In the genomic region with DNA sequence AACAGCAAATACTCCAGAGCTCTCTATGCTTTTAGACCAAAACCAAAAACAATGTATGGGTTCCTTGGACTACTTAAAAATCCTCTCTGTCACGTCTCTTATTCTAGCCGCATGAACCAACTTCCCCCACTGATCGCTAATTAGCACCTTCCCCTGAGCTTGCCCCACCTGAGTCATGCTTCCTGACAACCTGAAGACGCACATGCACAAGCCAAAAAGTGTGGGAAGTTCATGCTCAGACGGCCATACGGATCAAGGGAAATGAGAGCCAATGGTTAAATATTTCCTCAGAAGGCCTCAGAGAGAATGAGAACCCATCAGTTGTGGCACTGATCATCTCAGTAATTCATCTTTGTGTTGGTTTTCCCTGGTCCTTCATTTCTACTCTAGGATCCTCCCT, we compare ENCODE assay signal across 20 cellular contexts.
"Had no signal": no experiment of that assay in that cellular context is flagged by ENCODE, and none has a peak within 500 bp of the region (broad histone marks: within the 10 kb centered on the region; RNA-seq: fewer than 3 reads in every experiment).

No MANE protein-coding gene starts in this region.

- DNase-seq: activated CD4-positive, alpha-beta T cell treated with anti-CD3 and anti-CD28 coated beads, Interleukin-2, amount 50 U/mL, for 1 hour; activated CD4-positive, CD25-positive, alpha-beta regulatory T cell treated with anti-CD3 and anti-CD28 coated beads, Interleukin-2, amount 50 U/mL, for 72 hours; activated CD8-positive, alpha-beta memory T cell treated with anti-CD3 and anti-CD28 coated beads, Interleukin-2, amount 50 U/mL, for 4 hours; activated naive CD4-positive, alpha-beta T cell treated with anti-CD3 and anti-CD28 coated beads for 36 hours; activated naive CD8-positive, alpha-beta T cell treated with anti-CD3 and anti-CD28 coated beads, Interleukin-2, amount 50 U/mL, for 24 hours; activated T-cell treated with anti-CD3 and anti-CD28 coated beads, Interleukin-2, amount 50 U/mL, for 4 hours; left colon; lower lobe of right lung; nephron progenitor cell; nucleus accumbens; right lobe of liver; stimulated activated CD4-positive, alpha-beta T cell treated with anti-CD3 and anti-CD28 coated beads, Interleukin-4, amount 100 ng/mL, for 1 hour; stimulated activated naive CD8-positive, alpha-beta T cell treated with anti-CD3 and anti-CD28 coated beads, Interleukin-15, amount 100 ng/mL, for 72 hours; T-helper 17 cell had no signal

- H3K9me3 ChIP-seq: ascending aorta, breast epithelium, lower lobe of right lung, right lobe of liver, suprapubic skin had no signal

- H3K4me1 ChIP-seq: ascending aorta, breast epithelium, lower lobe of right lung, right lobe of liver had no signal

- H3K27ac ChIP-seq: ascending aorta, breast epithelium, coronary artery, lower lobe of right lung, right lobe of liver, VCaP had no signal

- ATAC-seq: activated naive CD8-positive, alpha-beta T cell treated with anti-CD3 and anti-CD28 coated beads, Interleukin-2, amount 50 U/mL, for 24 hours; activated T-cell treated with anti-CD3 and anti-CD28 coated beads, Interleukin-2, amount 50 U/mL, for 4 hours; left colon; lower lobe of right lung; right lobe of liver; stimulated activated naive CD8-positive, alpha-beta T cell treated with anti-CD3 and anti-CD28 coated beads, Interleukin-15, amount 100 ng/mL, for 72 hours; T-helper 17 cell had no signal

- H3K4me2 ChIP-seq: smooth muscle cell had no signal

- H3K36me3 ChIP-seq: ascending aorta, breast epithelium, lower lobe of right lung, right lobe of liver, suprapubic skin had no signal

- H3K4me3 ChIP-seq: ascending aorta, breast epithelium, coronary artery, lower lobe of right lung, right lobe of liver, smooth muscle cell, suprapubic skin had no signal

- H3K27me3 ChIP-seq: ascending aorta, breast epithelium, right lobe of liver, suprapubic skin had no signal
